ENCODE assay signal across 8 cellular contexts in the genomic region with DNA sequence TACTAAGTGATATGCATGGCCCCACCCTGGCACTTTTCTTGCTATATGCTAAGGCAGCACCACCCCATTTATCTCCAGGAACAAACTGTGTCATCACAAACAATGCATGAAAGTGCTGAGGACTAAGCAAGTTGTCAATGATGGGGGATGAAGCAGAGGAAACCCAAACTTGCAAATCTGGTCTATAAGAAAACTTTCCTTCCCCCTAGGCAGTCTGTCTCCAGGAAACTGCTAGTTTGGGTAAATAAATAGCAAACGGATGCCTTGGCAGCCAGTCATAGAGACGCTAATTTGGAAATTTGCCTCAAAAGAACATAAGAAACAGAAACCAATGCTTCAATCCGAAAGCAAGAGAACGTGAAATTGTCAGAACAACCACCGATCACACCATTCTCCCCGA. TPM values are rescaled to one million over a fixed set of nuclear protein-coding genes. Genes with fewer than 3 reads are reported as not detected.
DNase-seq lines count a peak whose midpoint lies in the region; ATAC-seq and TF ChIP-seq lines count a peak whose summit lies in the region.

No MANE protein-coding gene starts in this region.

- peaks cover 7% of the 10 kb centered on the region for H3K4me1 ChIP-seq in iPS-15b (ENCODE audit: control insufficient read depth, insufficient read depth, low read length)

- no peak overlapping the region for H3K9ac ChIP-seq in iPS-15b (ENCODE audit: low read depth, low read length)

- DNase-seq in Right ventricle myocardium inferior (ENCODE audit: missing footprints) (no peak), cardiac septum (ENCODE audit: low spot score) (no peak), NCI-H82 treated with DMSO at 0.1 percent for 48 hours (lab: John Stamatoyannopoulos, UW; ENCODE audit: unreplicated experiment) (no peak), omental fat pad (ENCODE audit: low spot score) (no peak)
- no peak for DNase-seq in stimulated activated naive CD4-positive, alpha-beta T cell treated with Interleukin-2 at 50 U/mL for 16 hours (lab: John Stamatoyannopoulos, UW)

- TF ChIP-seq CTCF in WI38 (IDR thresholded peaks at IDR 0.05; ENCODE audit: low read depth, low read length) (no peak), omental fat pad (IDR thresholded peaks at IDR 0.05) (no peak)

- no peaks in the 10 kb centered on the region for H3K36me3 ChIP-seq in iPS-15b (ENCODE audit: control insufficient read depth, insufficient read depth, low read length)

- intact Hi-C loops in Right ventricle myocardium inferior (cut with DNase I) = no loop called here
- intact Hi-C loops in cardiac septum (cut with DNase I) = no loop called here

- no peaks in the 10 kb centered on the region for H3K27me3 ChIP-seq in iPS-15b (ENCODE audit: control insufficient read depth, insufficient read depth, low read length)

- no peaks in the 10 kb centered on the region for H3K9me3 ChIP-seq in iPS-15b (ENCODE audit: control insufficient read depth, insufficient read depth, low read length)

- peak; percentile 57 for ATAC-seq in Right ventricle myocardium inferior
- ATAC-seq in GM18907 (IDR thresholded peaks at IDR 0.05; ENCODE audit: unreplicated experiment) = no peak
- no peak for ATAC-seq in omental fat pad (ENCODE audit: low FRiP score)

- H3K4me3 ChIP-seq in WI38 (ENCODE audit: low read depth, low read length) = peak overlapping the region; percentile 51
- H3K4me3 ChIP-seq in iPS-15b (ENCODE audit: low read depth, low read length) = peak overlapping the region; percentile 9

RNA-seq across cellular contexts. Expression of gene HSBP1, which starts 5.6 kb away (rescaled TPM):
- 189 TPM for total RNA-seq in Right ventricle myocardium inferior
- 126 TPM for total RNA-seq in cardiac septum
- total RNA-seq in omental fat pad = 10 to 100 TPM; 20.0 to 25.1 (median 21.9) TPM
